In the genomic region with DNA sequence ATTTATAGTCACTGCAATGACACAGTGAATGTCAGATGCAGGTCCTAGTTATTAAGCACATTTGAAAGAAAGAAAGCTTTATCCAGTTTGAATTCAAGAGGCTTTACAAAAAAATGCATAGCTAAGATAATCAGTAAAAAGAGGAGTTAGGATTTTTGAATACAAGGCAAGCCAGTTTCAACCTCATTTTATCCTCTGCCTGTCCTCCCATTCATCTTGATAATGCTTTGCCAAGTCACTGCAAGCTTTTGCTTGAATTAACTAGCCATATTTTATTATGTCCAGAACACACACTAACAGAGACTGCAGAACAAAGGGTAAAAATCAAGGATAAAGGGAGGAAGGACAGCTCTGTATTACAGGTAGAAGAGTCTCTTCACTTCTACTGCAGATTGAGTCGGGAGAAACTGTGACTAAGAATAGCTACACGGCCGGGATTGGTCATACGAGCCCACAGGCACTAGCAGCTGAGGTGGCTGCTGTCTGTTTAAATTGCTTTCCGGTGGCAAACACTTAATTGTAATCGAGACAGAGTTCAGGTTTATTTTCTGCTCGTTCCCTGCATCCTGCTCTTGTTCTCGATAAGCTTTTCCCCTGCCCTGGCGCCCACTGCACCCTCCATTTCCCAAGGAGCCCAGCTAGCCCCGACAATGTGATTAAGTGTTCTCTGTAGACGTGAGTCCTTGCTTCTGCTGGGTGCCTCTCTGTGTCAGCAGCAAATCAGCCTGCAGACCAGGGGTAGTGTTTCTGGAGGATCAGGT, we compare ENCODE assay signal across 11 cellular contexts. TPM values are rescaled to one million over a fixed set of nuclear protein-coding genes. Genes with fewer than 3 reads are reported as not detected.
A peak's percentile ranks its signal among the peaks of the same experiment; 100 is the strongest.
DNase-seq lines count a peak whose midpoint lies in the region; ATAC-seq and TF ChIP-seq lines count a peak whose summit lies in the region.
"Had no signal": no experiment of that assay in that cellular context is flagged by ENCODE, and none has a peak within 500 bp of the region (broad histone marks: within the 10 kb centered on the region; RNA-seq: fewer than 3 reads in every experiment).

No MANE protein-coding gene starts in this region.

- no peak overlapping the region for H2BK5ac ChIP-seq in mesendoderm (ENCODE audit: low read length)

- H2BK15ac ChIP-seq in mesendoderm (replicated peaks; ENCODE audit: low read depth), result no peak overlapping the region

- H3K79me2 ChIP-seq in mesendoderm (ENCODE audit: control insufficient read depth, insufficient read depth, low read length), result no peaks in the 10 kb centered on the region

- H2AK5ac ChIP-seq in mesendoderm (ENCODE audit: low read length), result no peak overlapping the region

- no peak overlapping the region for H4K5ac ChIP-seq in mesendoderm (ENCODE audit: low read length)

- TF ChIP-seq CTCF in HEK293 (tag by site-specific recombination; IDR thresholded peaks at IDR 0.05) (no peak), osteocyte (IDR thresholded peaks at IDR 0.05) (no peak)

- H3K56ac ChIP-seq in mesendoderm (ENCODE audit: low read length), result no peak overlapping the region

- H3K36me3 ChIP-seq in HEK293 (ENCODE audit: control insufficient read depth in 2 of 2, insufficient read depth in 1 of 2, low read length in 2 of 2) (no peaks in the 10 kb centered on the region), mesendoderm (ENCODE audit: control insufficient read depth, insufficient read depth, low read length) (no peaks in the 10 kb centered on the region)
- H3K36me3 ChIP-seq: spleen had no signal

- no peak for ATAC-seq in GM19328 (IDR thresholded peaks at IDR 0.05; ENCODE audit: unreplicated experiment)

- H3K4me1 ChIP-seq in HEK293 (ENCODE audit: control insufficient read depth, insufficient read depth, low read length) (no peaks in the 10 kb centered on the region; the same call in 1 of the 2 replicates), mesendoderm (ENCODE audit: control insufficient read depth, low read depth, low read length) (no peaks in the 10 kb centered on the region)

- H3K27me3 Mint-ChIP-seq in osteocyte (ENCODE audit: unreplicated experiment), result no peaks in the 10 kb centered on the region

- no peaks in the 10 kb centered on the region for H3K27me3 ChIP-seq in mesendoderm (ENCODE audit: insufficient read depth, low read length, poor library complexity)

- no peak overlapping the region for H3K27ac Mint-ChIP-seq in osteocyte (ENCODE audit: unreplicated experiment)

- no peaks in the 10 kb centered on the region for H3K9me3 ChIP-seq in HEK293 (ENCODE audit: control insufficient read depth, insufficient read depth, low read depth, low read length)

- peaks cover 15% of the 10 kb centered on the region for H3K9me3 Mint-ChIP-seq in osteocyte (ENCODE audit: unreplicated experiment)

- no peak overlapping the region for H3K9ac ChIP-seq in mesendoderm (ENCODE audit: low read length)

- H3K23ac ChIP-seq in mesendoderm (ENCODE audit: low read length), result no peak overlapping the region

- POLR2A ChIA-PET in HEK293 (lab: Yijun Ruan, JAX), result interaction anchor here (0.6 kb wide), 2 partner anchors 36 to 225 kb away, joined by 4 read pairs; no protein-coding TSS in a partner anchor

- H3K4me3 ChIP-seq in HEK293 (ENCODE audit: low read depth, low read length) (peak overlapping the region; percentile 27), mesendoderm (ENCODE audit: low read length) (no peak overlapping the region)
- H3K4me3 ChIP-seq: spleen had no signal

- peaks cover 9% of the 10 kb centered on the region for H3K4me1 Mint-ChIP-seq in osteocyte (ENCODE audit: unreplicated experiment)

- H3K36me3 Mint-ChIP-seq in osteocyte (ENCODE audit: unreplicated experiment), result peaks cover 9% of the 10 kb centered on the region

- CTCF ChIA-PET in HEK293 (lab: Yijun Ruan, JAX), result interaction anchor here (0.6 to 2.2 kb wide), 5 partner anchors 80 to 394 kb away, joined by 3 to 12 read pairs (median 3); no protein-coding TSS in a partner anchor

- no peak overlapping the region for H3K27ac ChIP-seq in HEK293 (ENCODE audit: extremely low read depth, low read depth, low read length)
- no peak overlapping the region for H3K27ac ChIP-seq in mesendoderm (ENCODE audit: low read depth, low read length)
- H3K27ac ChIP-seq: spleen had no signal

- peak; percentile 43 for DNase-seq in NCI-H2227 (lab: John Stamatoyannopoulos, UW; ENCODE audit: unreplicated experiment)
- peak; percentile 44 for DNase-seq in dermis blood vessel endothelial cell
- DNase-seq in osteocyte (ENCODE audit: extremely low spot score, unreplicated experiment), result no peak
- DNase-seq in posterior vena cava (ENCODE audit: low spot score), result no peak
- no peak for DNase-seq in 8988T
- no peak for DNase-seq in mesendoderm
- DNase-seq: activated naive CD4-positive, alpha-beta T cell; head of caudate nucleus; spleen had no signal

- no peak overlapping the region for H4K8ac ChIP-seq in mesendoderm (ENCODE audit: low read depth, low read length)

- intact Hi-C loops in posterior vena cava (cut with DNase I), result no loop called here

- H3K79me1 ChIP-seq in mesendoderm (ENCODE audit: low read length), result no peaks in the 10 kb centered on the region

- H3K4ac ChIP-seq in mesendoderm (ENCODE audit: low read depth, low read length), result no peak overlapping the region

- WGBS in mesendoderm (ENCODE audit: extremely low coverage, insufficient coverage, low lambda C conversion rate), result no CpG with 5 or more reads among the region's 11 CpGs

- no peak overlapping the region for H3K18ac ChIP-seq in mesendoderm (ENCODE audit: low read length)

- H3K4me3 Mint-ChIP-seq in osteocyte (ENCODE audit: unreplicated experiment), result peak overlapping the region; percentile 44

- no peak overlapping the region for H3K4me2 ChIP-seq in mesendoderm (ENCODE audit: low read length)

- H2BK120ac ChIP-seq in mesendoderm (ENCODE audit: low read depth, low read length), result no peak overlapping the region

TF ChIP-seq in HEK293, 187 proteins besides CTCF, POLR2A, EP300 and RAD21 (continues in another document):
- TF ChIP-seq ZNF248 (tag by site-specific recombination; IDR thresholded peaks at IDR 0.05) (no peak), ZNF571 (tag by site-specific recombination; IDR thresholded peaks at IDR 0.05) (no peak), ZEB2 (tag by site-specific recombination; IDR thresholded peaks at IDR 0.05) (no peak), ZFP69B (tag by site-specific recombination; IDR thresholded peaks at IDR 0.05) (no peak), ZNF311 (tag by site-specific recombination; IDR thresholded peaks at IDR 0.05; ENCODE audit: borderline replicate concordance) (no peak), ZBTB17 (tag by site-specific recombination; IDR thresholded peaks at IDR 0.05) (peak; percentile 64), ZBTB48 (tag by site-specific recombination; IDR thresholded peaks at IDR 0.05) (no peak), OSR2 (tag by site-specific recombination; IDR thresholded peaks at IDR 0.05) (0 out of 2 replicates have a peak, but pooled peaks have one; percentile 13), GLI4 (tag by site-specific recombination; IDR thresholded peaks at IDR 0.05) (no peak), ZBTB20 (tag by site-specific recombination; IDR thresholded peaks at IDR 0.05) (no peak), ZNF292 (tag by site-specific recombination; IDR thresholded peaks at IDR 0.05; ENCODE audit: borderline replicate concordance, low read depth) (no peak), ZFP3 (tag by site-specific recombination; IDR thresholded peaks at IDR 0.05; ENCODE audit: low read depth) (no peak), ZNF596 (tag by site-specific recombination; IDR thresholded peaks at IDR 0.05) (no peak), ZNF140 (tag by site-specific recombination; IDR thresholded peaks at IDR 0.05) (no peak), ZNF624 (tag by site-specific recombination; IDR thresholded peaks at IDR 0.05) (no peak), FEZF1 (tag by site-specific recombination; IDR thresholded peaks at IDR 0.05) (no peak)
- TF ChIP-seq, protein P1, sequence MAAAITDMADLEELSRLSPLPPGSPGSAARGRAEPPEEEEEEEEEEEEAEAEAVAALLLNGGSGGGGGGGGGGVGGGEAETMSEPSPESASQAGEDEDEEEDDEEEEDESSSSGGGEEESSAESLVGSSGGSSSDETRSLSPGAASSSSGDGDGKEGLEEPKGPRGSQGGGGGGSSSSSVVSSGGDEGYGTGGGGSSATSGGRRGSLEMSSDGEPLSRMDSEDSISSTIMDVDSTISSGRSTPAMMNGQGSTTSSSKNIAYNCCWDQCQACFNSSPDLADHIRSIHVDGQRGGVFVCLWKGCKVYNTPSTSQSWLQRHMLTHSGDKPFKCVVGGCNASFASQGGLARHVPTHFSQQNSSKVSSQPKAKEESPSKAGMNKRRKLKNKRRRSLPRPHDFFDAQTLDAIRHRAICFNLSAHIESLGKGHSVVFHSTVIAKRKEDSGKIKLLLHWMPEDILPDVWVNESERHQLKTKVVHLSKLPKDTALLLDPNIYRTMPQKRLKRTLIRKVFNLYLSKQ (tag by site-specific recombination; IDR thresholded peaks at IDR 0.05; ENCODE audit: borderline replicate concordance), result no peak
- TF ChIP-seq, protein P2, sequence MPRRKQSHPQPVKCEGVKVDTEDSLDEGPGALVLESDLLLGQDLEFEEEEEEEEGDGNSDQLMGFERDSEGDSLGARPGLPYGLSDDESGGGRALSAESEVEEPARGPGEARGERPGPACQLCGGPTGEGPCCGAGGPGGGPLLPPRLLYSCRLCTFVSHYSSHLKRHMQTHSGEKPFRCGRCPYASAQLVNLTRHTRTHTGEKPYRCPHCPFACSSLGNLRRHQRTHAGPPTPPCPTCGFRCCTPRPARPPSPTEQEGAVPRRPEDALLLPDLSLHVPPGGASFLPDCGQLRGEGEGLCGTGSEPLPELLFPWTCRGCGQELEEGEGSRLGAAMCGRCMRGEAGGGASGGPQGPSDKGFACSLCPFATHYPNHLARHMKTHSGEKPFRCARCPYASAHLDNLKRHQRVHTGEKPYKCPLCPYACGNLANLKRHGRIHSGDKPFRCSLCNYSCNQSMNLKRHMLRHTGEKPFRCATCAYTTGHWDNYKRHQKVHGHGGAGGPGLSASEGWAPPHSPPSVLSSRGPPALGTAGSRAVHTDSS (tag by site-specific recombination; IDR thresholded peaks at IDR 0.05), result no peak
- TF ChIP-seq, protein P3, sequence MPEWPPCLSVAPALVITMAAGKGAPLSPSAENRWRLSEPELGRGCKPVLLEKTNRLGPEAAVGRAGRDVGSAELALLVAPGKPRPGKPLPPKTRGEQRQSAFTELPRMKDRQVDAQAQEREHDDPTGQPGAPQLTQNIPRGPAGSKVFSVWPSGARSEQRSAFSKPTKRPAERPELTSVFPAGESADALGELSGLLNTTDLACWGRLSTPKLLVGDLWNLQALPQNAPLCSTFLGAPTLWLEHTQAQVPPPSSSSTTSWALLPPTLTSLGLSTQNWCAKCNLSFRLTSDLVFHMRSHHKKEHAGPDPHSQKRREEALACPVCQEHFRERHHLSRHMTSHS (tag by site-specific recombination; IDR thresholded peaks at IDR 0.05), result no peak

RNA-seq across cellular contexts. Expression of a gene that starts 30.5 kb away (rescaled TPM):
- total RNA-seq in dermis blood vessel endothelial cell (647 and 699 TPM in 2 replicates), osteocyte (154 and 165 TPM in 2 replicates), posterior vena cava (100 to 1,000 TPM; 140 to 146 TPM)
- polyA plus RNA-seq in mesendoderm (2013, experiment 1 of 2), result 33.8 TPM
- 34.4 TPM for polyA plus RNA-seq in mesendoderm (2013, experiment 2 of 2)

Comparison
In these comparisons a context has a peak if more than half of its experiments do, and no peak if none do; other contexts are left out.
1. DNase-seq: peak in NCI-H2227 (single experiment) and dermis blood vessel endothelial cell (single experiment); none in osteocyte (single experiment), posterior vena cava (single experiment), 8988T (single experiment) and mesendoderm (single experiment).